In the genomic region with DNA sequence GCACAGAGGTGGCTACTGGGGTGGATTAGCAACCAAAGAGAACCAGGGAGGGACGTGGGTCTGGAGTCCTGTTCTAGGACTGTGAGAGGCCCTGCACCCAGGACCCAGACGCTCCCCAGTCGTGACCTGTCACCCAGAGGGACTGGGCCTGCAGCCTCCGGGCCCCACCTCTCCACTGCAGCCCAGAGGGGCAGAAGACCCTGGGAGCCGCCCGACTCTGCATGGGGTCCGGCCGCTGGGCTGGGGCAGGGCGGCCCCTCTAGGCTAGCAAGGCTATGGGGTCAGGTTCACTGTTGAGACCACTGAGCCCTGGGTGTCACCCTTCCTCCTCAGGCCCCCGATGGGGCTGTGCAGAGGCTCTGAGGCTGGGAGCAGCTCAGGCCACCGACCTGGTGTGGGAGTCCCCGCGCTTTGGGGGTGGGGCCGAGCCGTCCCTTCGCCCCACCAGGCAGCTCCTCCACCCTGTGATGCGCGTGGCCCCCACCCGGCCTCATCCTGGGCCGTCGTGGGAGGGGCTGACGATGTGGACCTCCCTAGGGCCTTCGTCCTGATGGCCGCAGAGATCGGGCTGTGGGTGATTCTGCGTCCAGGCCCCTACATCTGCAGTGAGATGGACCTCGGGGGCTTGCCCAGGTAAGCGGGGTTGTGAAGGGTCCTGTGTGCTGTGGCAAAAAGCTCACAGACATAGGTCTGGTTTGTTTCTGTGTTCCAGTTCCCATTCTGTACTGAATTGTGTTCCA, we compare ENCODE assay signal across 7 cellular contexts. TPM values are rescaled to one million over a fixed set of nuclear protein-coding genes. Genes with fewer than 3 reads are reported as not detected.
DNase-seq lines count a peak whose midpoint lies in the region; ATAC-seq and TF ChIP-seq lines count a peak whose summit lies in the region.
"Not testable (repeated sequence)": the region's sequence is repeated elsewhere in the genome, so short reads cannot be mapped to it uniquely, and the experiment has no call there.
"Had no signal": no experiment of that assay in that cellular context is flagged by ENCODE, and none has a peak within 500 bp of the region (broad histone marks: within the 10 kb centered on the region; RNA-seq: fewer than 3 reads in every experiment).

No MANE protein-coding gene starts in this region.

- H3K27ac ChIP-seq in upper lobe of left lung, result not testable (repeated sequence)

- not testable (repeated sequence) for H3K4me1 Mint-ChIP-seq in endothelial cell (ENCODE audit: unreplicated experiment); osteocyte (ENCODE audit: unreplicated experiment)

- H3K36me3 Mint-ChIP-seq in endothelial cell (ENCODE audit: low read depth, unreplicated experiment); osteocyte (ENCODE audit: unreplicated experiment): not testable (repeated sequence)

- TF ChIP-seq POLR2A in lower leg skin (IDR thresholded peaks at IDR 0.05); upper lobe of left lung (IDR thresholded peaks at IDR 0.05): not testable (repeated sequence)

- WGBS in lower leg skin, 2 donors, result 88 to 90% methylated on average over 12 to 14 of the region's 28 CpGs
- WGBS in upper lobe of left lung, 2 donors, result 89% methylated on average over 21 of the region's 28 CpGs; no CpG with 5 or more reads in 1 of the 2 donors

- not testable (repeated sequence) for H3K4me3 Mint-ChIP-seq in endothelial cell (ENCODE audit: unreplicated experiment); osteocyte (ENCODE audit: unreplicated experiment)

- TF ChIP-seq EP300 in upper lobe of left lung (IDR thresholded peaks at IDR 0.05), result not testable (repeated sequence)

- H3K27me3 Mint-ChIP-seq in endothelial cell (ENCODE audit: unreplicated experiment), result not testable (repeated sequence)
- H3K27me3 Mint-ChIP-seq in osteocyte (ENCODE audit: unreplicated experiment), result peaks cover 11% of the 10 kb centered on the region

- H3K4me3 ChIP-seq in lower leg skin (ENCODE audit: low read depth, poor library complexity, severe bottlenecking); upper lobe of left lung: not testable (repeated sequence)

- ATAC-seq in left ventricle myocardium superior, result peak; percentile 14
- peak; percentile 28 to 44 for ATAC-seq in upper lobe of left lung (ENCODE audit: low FRiP score in 2 of 2)

- H3K9me3 Mint-ChIP-seq in endothelial cell (ENCODE audit: unreplicated experiment); osteocyte (ENCODE audit: unreplicated experiment): not testable (repeated sequence)

- TF ChIP-seq CTCF in endothelial cell (IDR thresholded peaks at IDR 0.05; ENCODE audit: unreplicated experiment); lower leg skin (IDR thresholded peaks at IDR 0.05); osteocyte (IDR thresholded peaks at IDR 0.05); upper lobe of left lung (IDR thresholded peaks at IDR 0.05): not testable (repeated sequence)

- H3K27ac Mint-ChIP-seq in endothelial cell (ENCODE audit: unreplicated experiment); osteocyte (ENCODE audit: unreplicated experiment): not testable (repeated sequence)

- not testable (repeated sequence) for H3K36me3 ChIP-seq in upper lobe of left lung

- peak; percentile 20 for DNase-seq in activated CD8-positive, alpha-beta memory T cell treated with anti-CD3 and anti-CD28 coated beads, Interleukin-2, amount 50 U/mL, for 48 hours
- DNase-seq in endothelial cell (ENCODE audit: low spot score), result peak; percentile 1
- not testable (repeated sequence) for DNase-seq in left ventricle myocardium superior
- peak; percentile 7 to 64 for DNase-seq in lower leg skin (ENCODE audit: low spot score in 2 of 2)
- DNase-seq in osteocyte (ENCODE audit: extremely low spot score, unreplicated experiment), result peak; percentile 79
- DNase-seq in upper lobe of left lung, result peak in 1 of 2 donors; percentile 71

- intact Hi-C loops in left ventricle myocardium superior (cut with micrococcal nuclease); lower leg skin (cut with DNase I; ENCODE audit: low total_unique reads): not testable (repeated sequence)

- not testable (repeated sequence) for H3K27me3 ChIP-seq in upper lobe of left lung

- not testable (repeated sequence) for H3K4me1 ChIP-seq in upper lobe of left lung

- not testable (repeated sequence) for H3K9me3 ChIP-seq in upper lobe of left lung

RNA-seq across cellular contexts. Expression of a gene that starts 12.9 kb away (rescaled TPM):
- total RNA-seq in endothelial cell (ENCODE audit: unreplicated experiment) (5.0 TPM), left ventricle myocardium superior (0.37 TPM), lower leg skin (10 to 100 TPM in 2 of 4 donors, 1 to 10 TPM in 2; 9.1 to 21.6 (median 15.1) TPM), osteocyte (0.21 TPM in 1 of 2 replicates, not detected in the other), upper lobe of left lung (10 to 100 TPM in 1 of 6 donors, 1 to 10 TPM in 5; 3.1 to 11.6 (median 6.0) TPM)
- total RNA-seq: GM23248 had no signal
